ENCODE assay signal across 8 cellular contexts in genomic region chr7:135509589-135509838, GRCh38. TPM values are rescaled to one million over a fixed set of nuclear protein-coding genes. Genes with fewer than 3 reads are reported as not detected.
DNase-seq lines count a peak whose midpoint lies in the region; ATAC-seq, FAIRE-seq and TF ChIP-seq lines count a peak whose summit lies in the region.

No MANE protein-coding gene starts in this region.

- H3K9me3 ChIP-seq in Peyer's patch, result no peaks in the 10 kb centered on the region
- H3K9me3 ChIP-seq in gastrocnemius medialis, result no peaks in the 10 kb centered on the region

- H3K4me3 ChIP-seq in Peyer's patch, result peak overlapping the region; percentile 68 to 89 (median 76)
- H3K4me3 ChIP-seq in fibroblast of the aortic adventitia (ENCODE audit: low read depth, low read length), result peak overlapping the region; percentile 99
- peak overlapping the region; percentile 72 to 96 (median 85) for H3K4me3 ChIP-seq in gastrocnemius medialis

- ATAC-seq in gastrocnemius medialis, result no peak
- ATAC-seq in HG02938 (IDR thresholded peaks at IDR 0.05; ENCODE audit: unreplicated experiment), result no peak

- H3K36me3 ChIP-seq in Peyer's patch (no peaks in the 10 kb centered on the region), gastrocnemius medialis (no peaks in the 10 kb centered on the region)

- H3K27me3 ChIP-seq in Peyer's patch, result no peaks in the 10 kb centered on the region
- no peaks in the 10 kb centered on the region for H3K27me3 ChIP-seq in gastrocnemius medialis

- TF ChIP-seq CTCF in Peyer's patch (IDR thresholded peaks at IDR 0.05), result no peak
- TF ChIP-seq CTCF in fibroblast of the aortic adventitia (IDR thresholded peaks at IDR 0.05; ENCODE audit: insufficient read depth, low read length), result no peak
- no peak for TF ChIP-seq CTCF in gastrocnemius medialis (IDR thresholded peaks at IDR 0.05 in 4 of 5, conservative IDR thresholded peaks at IDR 0.05 in 1 of 5)

- FAIRE-seq in GM12891 (lab: Jason Lieb, UNC), result no peak

- in situ Hi-C loops in gastrocnemius medialis (cut with MboI; ENCODE audit: low sequenced_read_pairs in 4 of 4), result loop anchor here in 1 of 4 donors (25.0 kb wide), 1 partner anchor 1197 kb away; the partner anchor contains the start of gene SLC35B4

- peak overlapping the region; percentile 82 to 91 (median 89) for H3K27ac ChIP-seq in Peyer's patch
- peak overlapping the region; percentile 88 to 97 (median 94) for H3K27ac ChIP-seq in gastrocnemius medialis

- intact Hi-C loops in gastrocnemius medialis (cut with DNase I; ENCODE audit: low total_unique reads), result loop anchor here (5.0 kb wide), 2 partner anchors 468 to 522 kb away; partner anchors contain the start of genes AGBL3 and MTPN

- DNase-seq in GM03348 (ENCODE audit: low spot score) (peak; percentile 71), Peyer's patch (no peak), fibroblast of the aortic adventitia (ENCODE audit: low read depth) (no peak), gastrocnemius medialis (no peak), GM12891 (ENCODE audit: insufficient read length, low spot score) (no peak), kidney tubule cell (ENCODE audit: low spot score) (no peak), SHP77 (lab: John Stamatoyannopoulos, UW) (no peak)

- TF ChIP-seq POLR2A in Peyer's patch (IDR thresholded peaks at IDR 0.05), result no peak
- TF ChIP-seq POLR2A in gastrocnemius medialis (IDR thresholded peaks at IDR 0.05), result no peak
- TF ChIP-seq POLR2A in GM12891 (IDR thresholded peaks at IDR 0.05; ENCODE audit: low read depth, low read length), result no peak

- peaks cover 0 to 15% (median 4%) of the 10 kb centered on the region in 4 donors for H3K4me1 ChIP-seq in Peyer's patch
- peaks cover 35 to 37% of the 10 kb centered on the region in 2 donors for H3K4me1 ChIP-seq in gastrocnemius medialis

TF ChIP-seq in GM12891, 5 proteins besides CTCF, POLR2A, EP300 and RAD21:
- TF ChIP-seq POU2F2 (IDR thresholded peaks at IDR 0.05; ENCODE audit: low read depth, low read length) (no peak), SPI1 (IDR thresholded peaks at IDR 0.05; ENCODE audit: low read depth, low read length) (no peak), PAX5 (IDR thresholded peaks at IDR 0.05; ENCODE audit: insufficient read depth, low read length, severe bottlenecking) (no peak), TAF1 (IDR thresholded peaks at IDR 0.05; ENCODE audit: low read depth, low read length) (no peak), POLR2AphosphoS5 (IDR thresholded peaks at IDR 0.05; ENCODE audit: low read depth, low read length) (no peak)

RNA-seq across cellular contexts. Expression of gene CNOT4, which starts 0.4 kb away (rescaled TPM):
- 10 to 100 TPM; 20.2 to 35.5 (median 24.1) TPM for total RNA-seq in Peyer's patch
- 7.1 and 21.1 TPM in 2 replicates for total RNA-seq in fibroblast of the aortic adventitia (ENCODE audit: low replicate concordance)
- total RNA-seq in gastrocnemius medialis, result 10 to 100 TPM; 25.5 to 38.1 (median 30.7) TPM
- 6.7 TPM for polyA plus RNA-seq in GM12891 (2012; ENCODE audit: low read depth, missing spikeins)

RNA-seq across cellular contexts. Expression of gene NUP205, which starts 48.2 kb away (rescaled TPM):
- total RNA-seq in Peyer's patch (10 to 100 TPM; 19.4 to 51.2 (median 23.3) TPM), fibroblast of the aortic adventitia (ENCODE audit: low replicate concordance) (77.5 and 78.4 TPM in 2 replicates), gastrocnemius medialis (10 to 100 TPM; 12.7 to 33.5 (median 23.6) TPM)
- 42.5 TPM for polyA plus RNA-seq in GM12891 (2012; ENCODE audit: low read depth, missing spikeins)
